In the genomic region with DNA sequence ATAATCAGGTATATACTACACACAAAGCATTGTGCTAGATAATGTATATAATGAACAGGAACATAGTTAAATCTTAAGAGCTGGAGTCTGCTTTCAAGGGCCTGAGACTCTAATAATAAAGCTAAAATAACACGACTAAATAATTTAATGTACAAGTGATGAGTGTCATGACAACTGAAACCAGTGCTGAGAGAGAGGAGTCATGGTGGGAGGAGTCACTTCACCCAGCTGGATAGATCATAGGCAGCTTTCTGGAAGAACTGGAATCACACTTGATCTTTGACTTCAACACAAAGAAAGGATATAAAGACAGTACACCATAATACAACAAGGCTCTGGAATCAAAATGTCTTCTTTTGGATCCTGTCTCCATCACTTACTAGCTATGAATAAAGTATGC, we compare ENCODE assay signal across 11 cellular contexts. TPM values are rescaled to one million over a fixed set of nuclear protein-coding genes. Genes with fewer than 3 reads are reported as not detected.
DNase-seq lines count a peak whose midpoint lies in the region; ATAC-seq lines count a peak whose summit lies in the region.
"Had no signal": no experiment of that assay in that cellular context is flagged by ENCODE, and none has a peak within 500 bp of the region (broad histone marks: within the 10 kb centered on the region; RNA-seq: fewer than 3 reads in every experiment).

No MANE protein-coding gene starts in this region.

- POLR2A ChIA-PET in CD4-positive, alpha-beta memory T cell (lab: Charles Lee; ENCODE audit: partially characterized antibody): interaction anchor here (0.7 to 1.7 kb wide), 3 partner anchors 7 to 77 kb away, joined by 3 to 4 read pairs (median 3); no protein-coding TSS in a partner anchor

- peaks cover 20 to 71% (median 53%) of the 10 kb centered on the region in 4 donors for H3K4me1 Mint-ChIP-seq in CD4-positive, alpha-beta memory T cell
- H3K4me1 Mint-ChIP-seq in activated naive CD8-positive, alpha-beta T cell (ENCODE audit: low read depth): peaks cover 79% of the 10 kb centered on the region

- peaks cover 73% of the 10 kb centered on the region for H3K4me1 ChIP-seq in CD4-positive, alpha-beta memory T cell (ENCODE audit: insufficient read depth, low read length)

- no peaks in the 10 kb centered on the region for H3K27me3 Mint-ChIP-seq in CD4-positive, alpha-beta memory T cell
- no peaks in the 10 kb centered on the region for H3K27me3 Mint-ChIP-seq in activated naive CD8-positive, alpha-beta T cell

- peaks cover 0 to 7% (median 3%) of the 10 kb centered on the region in 8 donors for H3K9me3 Mint-ChIP-seq in CD4-positive, alpha-beta memory T cell
- peaks cover 9% of the 10 kb centered on the region for H3K9me3 Mint-ChIP-seq in activated naive CD8-positive, alpha-beta T cell (ENCODE audit: low read depth)

- no peaks in the 10 kb centered on the region for H3K27me3 ChIP-seq in CD4-positive, alpha-beta memory T cell (ENCODE audit: insufficient read depth, low read length)

- peaks cover 25 to 48% of the 10 kb centered on the region in 2 donors for H3K36me3 Mint-ChIP-seq in CD4-positive, alpha-beta memory T cell
- H3K36me3 Mint-ChIP-seq in activated naive CD8-positive, alpha-beta T cell: peaks cover 28% of the 10 kb centered on the region

- ATAC-seq in left colon: peak; percentile 65
- ATAC-seq in GM21717 (IDR thresholded peaks at IDR 0.05; ENCODE audit: unreplicated experiment): no peak
- no peak for ATAC-seq in HG02884 (IDR thresholded peaks at IDR 0.05; ENCODE audit: unreplicated experiment)

- H3K4me3 Mint-ChIP-seq in CD4-positive, alpha-beta memory T cell: no peak overlapping the region
- peak overlapping the region; percentile 25 for H3K4me3 Mint-ChIP-seq in activated naive CD8-positive, alpha-beta T cell

- no peaks in the 10 kb centered on the region for H3K9me3 ChIP-seq in CD4-positive, alpha-beta memory T cell (ENCODE audit: control insufficient read depth in 1 of 2, low read length in 2 of 2)

- CTCF ChIA-PET in CD4-positive, alpha-beta memory T cell (lab: Charles Lee; ENCODE audit: partially characterized antibody): interaction anchor here (0.6 to 1.4 kb wide), 3 partner anchors 8 to 106 kb away, joined by 3 to 9 read pairs (median 9); no protein-coding TSS in a partner anchor

- intact Hi-C loops in CD4-positive, alpha-beta memory T cell (cut with micrococcal nuclease): no loop called here
- intact Hi-C loops in left colon (cut with DNase I, micrococcal nuclease): no loop called here

- in situ Hi-C loops in KBM-7 (cut with MboI; ENCODE audit: low pct_unique_long_range_greater_than_20kb, low sequenced_read_pairs): no loop called here

- H3K27ac Mint-ChIP-seq in CD4-positive, alpha-beta memory T cell: peak overlapping the region in 5 of 7 donors; percentile 6 to 69 (median 47)
- peak overlapping the region; percentile 82 for H3K27ac Mint-ChIP-seq in activated naive CD8-positive, alpha-beta T cell

- peaks cover 5% of the 10 kb centered on the region for H3K36me3 ChIP-seq in CD4-positive, alpha-beta memory T cell (ENCODE audit: insufficient read depth, low read length)

- DNase-seq in CD4-positive, alpha-beta memory T cell: no peak
- DNase-seq in ELR (ENCODE audit: low read depth): peak; percentile 34
- no peak for DNase-seq in left colon
- DNase-seq in KBM-7: no peak
- DNase-seq: activated gamma-delta T cell, NCI-H524 treated with DMSO at 0.1 percent for 48 hours, SIG-M5, WERI-Rb-1 had no signal

- H3K27ac ChIP-seq in CD4-positive, alpha-beta memory T cell (ENCODE audit: low read depth, low read length): no peak overlapping the region
- H3K27ac ChIP-seq: WERI-Rb-1 had no signal

- H3K4me3 ChIP-seq in CD4-positive, alpha-beta memory T cell (ENCODE audit: low read length in 2 of 2): no peak overlapping the region

RNA-seq across cellular contexts. Expression of a gene that starts 7.1 kb away (rescaled TPM):
- total RNA-seq in CD4-positive, alpha-beta memory T cell: 10 to 100 TPM; 94.1 to 96.3 TPM
- polyA plus RNA-seq in CD4-positive, alpha-beta memory T cell: 10 to 100 TPM in 1 of 2 donors, 1 to 10 TPM in 1; 9.5 to 15.9 TPM
- 10 to 100 TPM; 28.6 to 32.8 TPM for total RNA-seq in left colon
